Comparison of ENCODE assay signal across 9 cellular contexts in the genomic region with DNA sequence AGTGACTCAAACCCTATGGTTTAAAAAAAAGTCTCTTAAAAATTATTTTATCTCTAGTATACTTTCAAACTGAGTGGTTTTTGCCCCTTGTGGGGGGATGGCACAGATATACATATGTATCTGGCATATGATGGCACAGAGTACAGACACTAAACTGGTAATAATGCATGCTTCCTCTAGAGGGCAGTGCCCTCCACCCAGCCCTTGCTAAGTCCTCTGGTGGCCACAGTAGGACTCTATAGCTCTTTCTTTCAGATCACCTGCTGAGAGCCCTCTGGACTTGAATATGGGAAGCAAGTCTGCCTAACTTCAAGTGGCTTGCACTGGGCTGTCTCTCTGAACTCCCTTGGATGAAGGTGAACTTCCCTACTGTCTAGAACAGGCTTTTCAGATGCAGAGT.
DNase-seq lines count a peak whose midpoint lies in the region; ATAC-seq, FAIRE-seq and TF ChIP-seq lines count a peak whose summit lies in the region.
"Had no signal": no experiment of that assay in that cellular context is flagged by ENCODE, and none has a peak within 500 bp of the region (broad histone marks: within the 10 kb centered on the region; RNA-seq: fewer than 3 reads in every experiment).

No MANE protein-coding gene starts in this region.

- no peak overlapping the region for H3K27ac Mint-ChIP-seq in stimulated activated naive B cell treated with anti-CD40 and anti-IgM and Interleukin-4, amounts not matched to agents 10 μg/mL and 1 μg/mL and 100 μg/mL, for 72 hours
- H3K27ac Mint-ChIP-seq: T-helper 1 cell treated with Interleukin-12 subunit alpha and Interleukin-12 subunit beta and Interleukin-4 antibody, amounts not matched to agents 30 μg/mL and 1 μg/mL, for 36 hours had no signal

- H3K9ac ChIP-seq in fibroblast of lung (ENCODE audit: insufficient read depth, low read length) = no peak overlapping the region

- H2AFZ ChIP-seq in fibroblast of lung (ENCODE audit: low read length) = no peak overlapping the region

- H3K27me3 ChIP-seq in SJCRH30 (no peaks in the 10 kb centered on the region), fibroblast of lung (ENCODE audit: control insufficient read depth, insufficient read depth, low read length) (no peaks in the 10 kb centered on the region), aorta (ENCODE audit: control insufficient read depth in 1 of 2, insufficient read depth in 2 of 2, low read length in 1 of 2) (no peaks in the 10 kb centered on the region)

- H3K27ac ChIP-seq in SJCRH30 = no peak overlapping the region
- no peak overlapping the region for H3K27ac ChIP-seq in fibroblast of lung (ENCODE audit: insufficient read depth, low read length)
- no peak overlapping the region for H3K27ac ChIP-seq in aorta (ENCODE audit: low read depth in 1 of 2, low read length in 2 of 2)

- H3K4me1 ChIP-seq in SJCRH30 (no peaks in the 10 kb centered on the region), fibroblast of lung (ENCODE audit: control insufficient read depth, extremely low read depth, insufficient read depth, low read length) (no peaks in the 10 kb centered on the region), aorta (ENCODE audit: control insufficient read depth in 1 of 2, insufficient read depth in 2 of 2, low read length in 2 of 2) (no peaks in the 10 kb centered on the region)

- no peak overlapping the region for H3K4me3 Mint-ChIP-seq in stimulated activated naive B cell treated with anti-CD40 and anti-IgM and Interleukin-4, amounts not matched to agents 10 μg/mL and 1 μg/mL and 100 μg/mL, for 72 hours
- H3K4me3 Mint-ChIP-seq: T-helper 1 cell treated with Interleukin-12 subunit alpha and Interleukin-12 subunit beta and Interleukin-4 antibody, amounts not matched to agents 30 μg/mL and 1 μg/mL, for 36 hours had no signal

- intact Hi-C loops in aorta (cut with DNase I) = no loop called here

- no peak overlapping the region for H3K4me2 ChIP-seq in fibroblast of lung (ENCODE audit: extremely low read depth, insufficient read depth, low read length)

- H3K9me3 ChIP-seq in SJCRH30 (replicated peaks) = no peaks in the 10 kb centered on the region
- no peaks in the 10 kb centered on the region for H3K9me3 ChIP-seq in fibroblast of lung (ENCODE audit: control insufficient read depth, insufficient read depth, low read depth, low read length)
- H3K9me3 ChIP-seq in aorta (ENCODE audit: control insufficient read depth, low read length) = no peaks in the 10 kb centered on the region

- TF ChIP-seq CTCF in fibroblast of lung (conservative IDR thresholded peaks at IDR 0.05 in 1 of 2, IDR thresholded peaks at IDR 0.05 in 1 of 2; ENCODE audit: low read depth in 1 of 2, low read length in 2 of 2) = peak in 1 of 2 donors; percentile 39

- FAIRE-seq in HTR-8/SVneo (lab: Jason Lieb, UNC) = no peak

- peak; percentile 72 for DNase-seq in CMK (ENCODE audit: low read depth)
- peak; percentile 38 to 54 for DNase-seq in SJCRH30
- peak; percentile 2 to 3 for DNase-seq in fibroblast of lung (ENCODE audit: low read depth in 2 of 2)
- DNase-seq in stimulated activated naive B cell treated with anti-CD40 and anti-IgM and Interleukin-4, amounts not matched to agents 10 μg/mL and 1 μg/mL and 100 μg/mL, for 72 hours = no peak
- DNase-seq in aorta = no peak
- no peak for DNase-seq in HTR-8/SVneo (ENCODE audit: insufficient read length, low spot score)

- peaks cover 0 to 3% of the 10 kb centered on the region in 2 donors for H3K4me1 Mint-ChIP-seq in stimulated activated naive B cell treated with anti-CD40 and anti-IgM and Interleukin-4, amounts not matched to agents 10 μg/mL and 1 μg/mL and 100 μg/mL, for 72 hours

- no peaks in the 10 kb centered on the region for H3K36me3 Mint-ChIP-seq in stimulated activated naive B cell treated with anti-CD40 and anti-IgM and Interleukin-4, amounts not matched to agents 10 μg/mL and 1 μg/mL and 100 μg/mL, for 72 hours

- peak; percentile 93 for ATAC-seq in GM18868 (IDR thresholded peaks at IDR 0.05; ENCODE audit: unreplicated experiment)
- peak; percentile 88 for ATAC-seq in HG03135 (IDR thresholded peaks at IDR 0.05; ENCODE audit: unreplicated experiment)
- ATAC-seq in stimulated activated naive B cell treated with anti-CD40 and anti-IgM and Interleukin-4, amounts not matched to agents 10 μg/mL and 1 μg/mL and 100 μg/mL, for 72 hours (replicated peaks) = peak; percentile 77 to 92
- ATAC-seq in aorta (ENCODE audit: low FRiP score) = no peak

- no peaks in the 10 kb centered on the region for H3K79me2 ChIP-seq in fibroblast of lung (ENCODE audit: control insufficient read depth, insufficient read depth, low read length)

- H3K36me3 ChIP-seq in SJCRH30 (no peaks in the 10 kb centered on the region), fibroblast of lung (ENCODE audit: control insufficient read depth, insufficient read depth, low read length) (no peaks in the 10 kb centered on the region), aorta (ENCODE audit: control insufficient read depth in 1 of 2, insufficient read depth in 2 of 2, low read length in 1 of 2) (no peaks in the 10 kb centered on the region)

- peaks cover 0 to 8% of the 10 kb centered on the region in 2 donors for H3K27me3 Mint-ChIP-seq in stimulated activated naive B cell treated with anti-CD40 and anti-IgM and Interleukin-4, amounts not matched to agents 10 μg/mL and 1 μg/mL and 100 μg/mL, for 72 hours

- H3K4me3 ChIP-seq in SJCRH30 (no peak overlapping the region), fibroblast of lung (replicated peaks in 1 of 4; ENCODE audit: control extremely low read depth in 1 of 4, insufficient read depth in 1 of 4, low read depth in 3 of 4, low read length in 4 of 4) (no peak overlapping the region), aorta (ENCODE audit: low read length in 2 of 2) (no peak overlapping the region)

- H4K20me1 ChIP-seq in fibroblast of lung (ENCODE audit: control insufficient read depth, extremely low read depth, insufficient read depth, low read length) = no peaks in the 10 kb centered on the region

- no peaks in the 10 kb centered on the region for H3K9me3 Mint-ChIP-seq in stimulated activated naive B cell treated with anti-CD40 and anti-IgM and Interleukin-4, amounts not matched to agents 10 μg/mL and 1 μg/mL and 100 μg/mL, for 72 hours
- H3K9me3 Mint-ChIP-seq: T-helper 1 cell treated with Interleukin-12 subunit alpha and Interleukin-12 subunit beta and Interleukin-4 antibody, amounts not matched to agents 30 μg/mL and 1 μg/mL, for 36 hours had no signal

Comparison
In these comparisons a context has a peak if more than half of its experiments do, and no peak if none do; other contexts are left out.
1. DNase-seq: peak in CMK (single experiment), SJCRH30 (2 of 2) and fibroblast of lung (2 of 2); none in stimulated activated naive B cell treated with anti-CD40 and anti-IgM and Interleukin-4, amounts not matched to agents 10 μg/mL and 1 μg/mL and 100 μg/mL, for 72 hours (single experiment), aorta (0 of 2) and HTR-8/SVneo (single experiment).